23 cellular contexts compared by ENCODE assay signal in the genomic region with DNA sequence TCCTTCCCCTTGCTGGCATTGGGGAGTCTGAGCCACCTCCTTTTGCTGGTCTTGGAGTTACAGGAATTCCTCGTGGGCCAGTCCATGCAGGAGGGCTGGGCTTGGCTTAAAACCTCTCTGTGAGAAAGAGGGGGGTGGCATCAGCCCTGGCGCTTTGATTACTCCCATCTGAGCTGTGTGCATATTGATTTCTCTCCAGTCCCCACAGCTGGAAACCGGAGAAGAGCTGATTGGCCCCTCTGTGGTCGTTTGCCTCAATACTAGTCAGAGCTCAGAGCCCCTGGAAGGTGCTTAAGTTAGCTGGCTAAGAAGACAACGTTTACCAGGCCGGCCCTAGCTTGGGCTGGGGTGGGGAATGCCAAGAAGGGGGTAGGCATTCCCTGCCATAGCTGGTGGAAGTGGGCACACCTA. TPM values are rescaled to one million over a fixed set of nuclear protein-coding genes. Genes with fewer than 3 reads are reported as not detected.
DNase-seq lines count a peak whose midpoint lies in the region; ATAC-seq and TF ChIP-seq lines count a peak whose summit lies in the region.
"Had no signal": no experiment of that assay in that cellular context is flagged by ENCODE, and none has a peak within 500 bp of the region (broad histone marks: within the 10 kb centered on the region; RNA-seq: fewer than 3 reads in every experiment).

No MANE protein-coding gene starts in this region.

- H3K4me2 ChIP-seq in mesenchymal stem cell (ENCODE audit: low read length, poor library complexity, severe bottlenecking): no peak overlapping the region

- H2BK15ac ChIP-seq in mesenchymal stem cell (ENCODE audit: low read depth, poor library complexity, severe bottlenecking): no peak overlapping the region

- no peak overlapping the region for H2BK12ac ChIP-seq in mesenchymal stem cell (ENCODE audit: low read length in 2 of 2)

- DNase-seq in activated effector memory CD4-positive, alpha-beta T cell treated with anti-CD3 and anti-CD28 coated beads, Interleukin-2, amount 50 U/mL, for 16 hours: peak; percentile 14
- DNase-seq in activated effector memory CD4-positive, alpha-beta T cell treated with Interleukin-2 at 50 U/mL for 16 hours: no peak
- DNase-seq in RWPE2 (ENCODE audit: low spot score): peak; percentile 46
- peak; percentile 28 for DNase-seq in left lobe of liver (ENCODE audit: low spot score)
- DNase-seq in ureter (ENCODE audit: low spot score): peak; percentile 34
- DNase-seq in mesenchymal stem cell: no peak
- DNase-seq in stimulated activated naive CD8-positive, alpha-beta T cell treated with anti-CD3 and anti-CD28 coated beads, Interleukin-15, Interleukin-2, amounts not matched to agents 100 U/mL and 50 U/mL, for 24 hours: no peak
- DNase-seq: BE2C; CD4-positive, CD25-positive, alpha-beta regulatory T cell; COR-L47; DMS79; MG63; NCI-H1417; NCI-H1694 treated with DMSO at 0.1 percent for 48 hours; NCI-H2081 treated with DMSO at 0.1 percent for 48 hours; NCI-H226; NCI-H510A treated with DMSO at 0.1 percent for 48 hours; NCI-H748 treated with DMSO at 0.1 percent for 48 hours had no signal

- H3K27ac ChIP-seq in RWPE2 (ENCODE audit: poor library complexity, severe bottlenecking): no peak overlapping the region
- H3K27ac ChIP-seq in mesenchymal stem cell (ENCODE audit: low read length, poor library complexity, severe bottlenecking): no peak overlapping the region
- H3K27ac ChIP-seq: HL-60, SJSA1 had no signal

- H3K9ac ChIP-seq in mesenchymal stem cell (ENCODE audit: low read length): no peak overlapping the region

- ATAC-seq in RWPE2 (ENCODE audit: low read depth) (no peak), left lobe of liver (no peak)
- no peak for ATAC-seq in stimulated activated naive CD8-positive, alpha-beta T cell treated with anti-CD3 and anti-CD28 coated beads, Interleukin-15, Interleukin-2, amounts not matched to agents 100 U/mL and 50 U/mL, for 24 hours
- ATAC-seq: HepG2, K562, Right ventricle myocardium inferior had no signal

- H3K9me3 ChIP-seq in RWPE2 (ENCODE audit: severe bottlenecking) (no peaks in the 10 kb centered on the region), mesenchymal stem cell (ENCODE audit: control insufficient read depth, low read length) (no peaks in the 10 kb centered on the region)
- H3K9me3 ChIP-seq: BE2C, MG63, SJSA1 had no signal

- H3K4ac ChIP-seq in mesenchymal stem cell (ENCODE audit: low read depth in 1 of 2, low read length in 2 of 2): no peak overlapping the region

- no peak overlapping the region for H3K18ac ChIP-seq in mesenchymal stem cell (ENCODE audit: low read depth in 1 of 2, low read length in 2 of 2)

- H3K4me1 ChIP-seq in RWPE2 (ENCODE audit: insufficient read depth, poor library complexity, severe bottlenecking) (no peaks in the 10 kb centered on the region), mesenchymal stem cell (ENCODE audit: control insufficient read depth, insufficient read depth, low read depth, low read length) (peaks cover 20% of the 10 kb centered on the region)
- H3K4me1 ChIP-seq: BE2C had no signal

- WGBS in mesenchymal stem cell: 37% methylated on average over 6 of the region's 6 CpGs

- no peak overlapping the region for H4K91ac ChIP-seq in mesenchymal stem cell (ENCODE audit: low read length)

- H2AK5ac ChIP-seq in mesenchymal stem cell (ENCODE audit: low read length, severe bottlenecking): no peak overlapping the region

- no peak overlapping the region for H3K4me3 ChIP-seq in RWPE2 (ENCODE audit: severe bottlenecking)
- no peak overlapping the region for H3K4me3 ChIP-seq in mesenchymal stem cell (ENCODE audit: insufficient read depth in 1 of 2, low read depth in 1 of 2, low read length in 2 of 2)
- H3K4me3 ChIP-seq: K562, MG63, SJSA1 had no signal

- no peak overlapping the region for H2AFZ ChIP-seq in mesenchymal stem cell (ENCODE audit: low read depth, low read length)

- no peak overlapping the region for H2BK5ac ChIP-seq in mesenchymal stem cell (ENCODE audit: low read depth, low read length, poor library complexity, severe bottlenecking)

- TF ChIP-seq CTCF in RWPE2 (IDR thresholded peaks at IDR 0.05; ENCODE audit: poor library complexity, severe bottlenecking): no peak

- H3K14ac ChIP-seq in mesenchymal stem cell (ENCODE audit: low read length in 2 of 2): no peak overlapping the region

- H3K36me3 ChIP-seq in RWPE2 (ENCODE audit: low read depth) (no peaks in the 10 kb centered on the region), mesenchymal stem cell (ENCODE audit: control insufficient read depth in 1 of 2, insufficient read depth in 2 of 2, low read depth in 1 of 2, low read length in 2 of 2) (no peaks in the 10 kb centered on the region)
- H3K36me3 ChIP-seq: BE2C, MG63, SJSA1 had no signal

- no peak overlapping the region for H4K8ac ChIP-seq in mesenchymal stem cell (ENCODE audit: low read length)

- H3K23ac ChIP-seq in mesenchymal stem cell (ENCODE audit: low read length in 2 of 2): no peak overlapping the region

- no peak overlapping the region for H2BK120ac ChIP-seq in mesenchymal stem cell (ENCODE audit: low read depth, low read length)

- H3K79me1 ChIP-seq in mesenchymal stem cell (replicated peaks; ENCODE audit: low read length, poor library complexity, severe bottlenecking): no peaks in the 10 kb centered on the region

- H3K27me3 ChIP-seq in RWPE2 (ENCODE audit: insufficient read depth, poor library complexity, severe bottlenecking): peaks cover 92% of the 10 kb centered on the region
- H3K27me3 ChIP-seq in mesenchymal stem cell (ENCODE audit: control insufficient read depth in 1 of 2, insufficient read depth in 1 of 2, low read length in 2 of 2): peaks cover 67 to 88% of the 10 kb centered on the region in 2 experiments

RNA-seq across cellular contexts. Expression of a gene that starts 4.0 kb away (rescaled TPM):
- total RNA-seq in left lobe of liver (not detected), ureter (2.1 TPM)
- polyA plus RNA-seq in mesenchymal stem cell (2013, experiment 1 of 2): 1.9 TPM
- 1.8 TPM for polyA plus RNA-seq in mesenchymal stem cell (2013, experiment 2 of 2)
- total RNA-seq: CD4-positive, CD25-positive, alpha-beta regulatory T cell; Right ventricle myocardium inferior had no signal
- polyA plus RNA-seq: CD4-positive, CD25-positive, alpha-beta regulatory T cell had no signal

Comparison
In these comparisons a context has a peak if more than half of its experiments do, and no peak if none do; other contexts are left out.
1. DNase-seq: peak in activated effector memory CD4-positive, alpha-beta T cell treated with anti-CD3 and anti-CD28 coated beads, Interleukin-2, amount 50 U/mL, for 16 hours (single experiment), RWPE2 (single experiment), left lobe of liver (single experiment) and ureter (single experiment); none in activated effector memory CD4-positive, alpha-beta T cell treated with Interleukin-2 at 50 U/mL for 16 hours (single experiment), mesenchymal stem cell (single experiment) and stimulated activated naive CD8-positive, alpha-beta T cell treated with anti-CD3 and anti-CD28 coated beads, Interleukin-15, Interleukin-2, amounts not matched to agents 100 U/mL and 50 U/mL, for 24 hours (single experiment).